10 cellular contexts compared by ENCODE assay signal in the genomic region with DNA sequence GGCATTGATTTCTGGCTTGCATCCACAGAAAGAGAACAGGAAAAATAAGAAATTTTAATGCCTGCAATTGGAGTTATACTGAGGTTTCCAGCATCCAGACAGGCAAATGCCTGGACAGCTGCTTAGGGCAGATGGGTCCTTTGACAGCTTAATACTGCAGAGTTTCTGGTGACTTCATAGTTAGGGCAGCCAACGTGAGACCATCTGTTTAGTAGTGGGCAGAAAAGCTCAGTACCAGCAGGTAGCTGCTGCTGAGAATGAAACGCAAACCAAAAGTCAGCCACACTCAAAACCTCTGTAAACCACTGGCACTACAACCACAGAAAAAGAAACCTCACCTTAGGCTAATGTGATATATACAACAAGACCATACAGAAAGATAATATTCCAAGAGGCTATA.
DNase-seq lines count a peak whose midpoint lies in the region; ATAC-seq and TF ChIP-seq lines count a peak whose summit lies in the region.
"Had no signal": no experiment of that assay in that cellular context is flagged by ENCODE, and none has a peak within 500 bp of the region (broad histone marks: within the 10 kb centered on the region; RNA-seq: fewer than 3 reads in every experiment).

No MANE protein-coding gene starts in this region.

- H3K4me1 Mint-ChIP-seq in activated T-helper 1 cell treated with anti-CD3 and anti-CD28 coated beads, Interleukin-12 subunit alpha, Interleukin-12 subunit beta, Interleukin-2, Interleukin-4 antibody, amounts not matched to agents 30 ng/mL and 10 ng/mL and 1 ng/mL, durations not matched to agents 14 hours and 24 hours and 36 hours (ENCODE audit: low read depth), result peaks cover 19% of the 10 kb centered on the region

- peak; percentile 11 for DNase-seq in EH (ENCODE audit: low read depth)
- peak; percentile 23 for DNase-seq in GM19238 (ENCODE audit: insufficient read length, low spot score)
- peak; percentile 3 for DNase-seq in amniotic epithelial cell (ENCODE audit: low read depth)
- DNase-seq in NCI-H1930 (lab: John Stamatoyannopoulos, UW), result no peak
- no peak for DNase-seq in activated T-helper 1 cell treated with anti-CD3 and anti-CD28 coated beads, Interleukin-12 subunit alpha, Interleukin-12 subunit beta, Interleukin-2, Interleukin-4 antibody, amounts not matched to agents 30 ng/mL and 10 ng/mL and 1 ng/mL, durations not matched to agents 14 hours and 24 hours and 36 hours (ENCODE audit: low spot score)
- no peak for DNase-seq in germinal center (ENCODE audit: low spot score)
- no peak for DNase-seq in tibial artery
- DNase-seq: COR-L47, testis had no signal

- no peaks in the 10 kb centered on the region for H3K27me3 ChIP-seq in tibial artery
- H3K27me3 ChIP-seq: testis had no signal

- intact Hi-C loops in activated T-helper 1 cell treated with anti-CD3 and anti-CD28 coated beads, Interleukin-12 subunit alpha, Interleukin-12 subunit beta, Interleukin-2, Interleukin-4 antibody, amounts not matched to agents 30 ng/mL and 10 ng/mL and 1 ng/mL, durations not matched to agents 14 hours and 24 hours and 36 hours (cut with micrococcal nuclease), result no loop called here
- intact Hi-C loops in tibial artery (cut with DNase I; ENCODE audit: low total_unique reads), result no loop called here

- ATAC-seq in HG03565 (IDR thresholded peaks at IDR 0.05; ENCODE audit: unreplicated experiment), result peak; percentile 63

- H3K4me1 ChIP-seq in tibial artery, result no peaks in the 10 kb centered on the region
- H3K4me1 ChIP-seq: testis had no signal

- no peak overlapping the region for H3K4me3 Mint-ChIP-seq in activated T-helper 1 cell treated with anti-CD3 and anti-CD28 coated beads, Interleukin-12 subunit alpha, Interleukin-12 subunit beta, Interleukin-2, Interleukin-4 antibody, amounts not matched to agents 30 ng/mL and 10 ng/mL and 1 ng/mL, durations not matched to agents 14 hours and 24 hours and 36 hours

- no peak overlapping the region for H3K27ac Mint-ChIP-seq in activated T-helper 1 cell treated with anti-CD3 and anti-CD28 coated beads, Interleukin-12 subunit alpha, Interleukin-12 subunit beta, Interleukin-2, Interleukin-4 antibody, amounts not matched to agents 30 ng/mL and 10 ng/mL and 1 ng/mL, durations not matched to agents 14 hours and 24 hours and 36 hours

- no peaks in the 10 kb centered on the region for H3K36me3 Mint-ChIP-seq in activated T-helper 1 cell treated with anti-CD3 and anti-CD28 coated beads, Interleukin-12 subunit alpha, Interleukin-12 subunit beta, Interleukin-2, Interleukin-4 antibody, amounts not matched to agents 30 ng/mL and 10 ng/mL and 1 ng/mL, durations not matched to agents 14 hours and 24 hours and 36 hours (ENCODE audit: low read depth)

- H3K27me3 Mint-ChIP-seq in activated T-helper 1 cell treated with anti-CD3 and anti-CD28 coated beads, Interleukin-12 subunit alpha, Interleukin-12 subunit beta, Interleukin-2, Interleukin-4 antibody, amounts not matched to agents 30 ng/mL and 10 ng/mL and 1 ng/mL, durations not matched to agents 14 hours and 24 hours and 36 hours (ENCODE audit: insufficient read depth), result peaks cover 3% of the 10 kb centered on the region

- no peak for TF ChIP-seq CTCF in tibial artery (IDR thresholded peaks at IDR 0.05)

- H3K9me3 Mint-ChIP-seq in activated T-helper 1 cell treated with anti-CD3 and anti-CD28 coated beads, Interleukin-12 subunit alpha, Interleukin-12 subunit beta, Interleukin-2, Interleukin-4 antibody, amounts not matched to agents 30 ng/mL and 10 ng/mL and 1 ng/mL, durations not matched to agents 14 hours and 24 hours and 36 hours, result no peaks in the 10 kb centered on the region

- H3K4me3 ChIP-seq in tibial artery, result no peak overlapping the region
- H3K4me3 ChIP-seq: testis had no signal

- H3K36me3 ChIP-seq in tibial artery, result peaks cover 16 to 25% (median 24%) of the 10 kb centered on the region in 3 donors

- H3K27ac ChIP-seq in tibial artery, result no peak overlapping the region
- H3K27ac ChIP-seq: testis had no signal

- H3K9me3 ChIP-seq in tibial artery, result peaks cover 0 to 4% (median 0%) of the 10 kb centered on the region in 3 donors
- H3K9me3 ChIP-seq: testis had no signal

Comparison
In these comparisons a context has a peak if more than half of its experiments do, and no peak if none do; other contexts are left out.
1. DNase-seq: peak in EH (single experiment), GM19238 (single experiment) and amniotic epithelial cell (single experiment); none in NCI-H1930 (0 of 2), activated T-helper 1 cell treated with anti-CD3 and anti-CD28 coated beads, Interleukin-12 subunit alpha, Interleukin-12 subunit beta, Interleukin-2, Interleukin-4 antibody, amounts not matched to agents 30 ng/mL and 10 ng/mL and 1 ng/mL, durations not matched to agents 14 hours and 24 hours and 36 hours (single experiment), germinal center (single experiment) and tibial artery (0 of 2).